24 cellular contexts compared by ENCODE assay signal in genomic region chr5:17340816-17341215, GRCh38.
DNase-seq lines count a peak whose midpoint lies in the region; ATAC-seq lines count a peak whose summit lies in the region.
"Had no signal": no experiment of that assay in that cellular context is flagged by ENCODE, and none has a peak within 500 bp of the region (broad histone marks: within the 10 kb centered on the region; RNA-seq: fewer than 3 reads in every experiment).

No MANE protein-coding gene starts in this region.

- no peaks in the 10 kb centered on the region for H3K27me3 Mint-ChIP-seq in stimulated activated memory B cell treated with anti-CD40 and anti-IgM and Interleukin-4, amounts not matched to agents 10 μg/mL and 1 μg/mL and 100 μg/mL, for 72 hours
- H3K27me3 Mint-ChIP-seq: activated CD8-positive, alpha-beta T cell treated with anti-CD3 and anti-CD28 coated beads for 36 hours; CD4-positive, alpha-beta memory T cell; progenitor cell of endocrine pancreas had no signal

- H3K4me1 Mint-ChIP-seq in stimulated activated memory B cell treated with anti-CD40 and anti-IgM and Interleukin-4, amounts not matched to agents 10 μg/mL and 1 μg/mL and 100 μg/mL, for 72 hours: peaks cover 9% of the 10 kb centered on the region
- H3K4me1 Mint-ChIP-seq: CD4-positive, alpha-beta memory T cell had no signal

- no peak overlapping the region for H3K27ac Mint-ChIP-seq in stimulated activated memory B cell treated with anti-CD40 and anti-IgM and Interleukin-4, amounts not matched to agents 10 μg/mL and 1 μg/mL and 100 μg/mL, for 72 hours
- H3K27ac Mint-ChIP-seq: activated CD8-positive, alpha-beta T cell treated with anti-CD3 and anti-CD28 coated beads for 36 hours; CD4-positive, alpha-beta memory T cell; progenitor cell of endocrine pancreas had no signal

- DNase-seq in DMS 273 (lab: John Stamatoyannopoulos, UW; ENCODE audit: unreplicated experiment) (peak; percentile 30), M059J (ENCODE audit: low read depth) (peak; percentile 90), dermis blood vessel endothelial cell (peak; percentile 19), myocyte (ENCODE audit: low read depth) (peak; percentile 29), C1 segment of cervical spinal cord (lab: John Stamatoyannopoulos, UW) (no peak)
- DNase-seq: activated CD8-positive, alpha-beta T cell treated with anti-CD3 and anti-CD28 coated beads for 36 hours; activated naive CD4-positive, alpha-beta T cell; CD4-positive, alpha-beta memory T cell; cerebellar nuclear complex; effector CD4-positive, alpha-beta T cell; glutamatergic neuron; KBM-7; NCI-H187 treated with DMSO at 0.1 percent for 48 hours; NCI-H446 treated with DMSO at 0.1 percent for 48 hours; stimulated activated CD4-positive, alpha-beta T cell treated with anti-CD3 and anti-CD28 coated beads, Interleukin-2, amount 100 ng/mL, for 24 hours; stimulated activated naive CD4-positive, alpha-beta T cell treated with Interleukin-2 at 50 U/mL for 16 hours; tibial artery had no signal

- H3K36me3 Mint-ChIP-seq in stimulated activated memory B cell treated with anti-CD40 and anti-IgM and Interleukin-4, amounts not matched to agents 10 μg/mL and 1 μg/mL and 100 μg/mL, for 72 hours: no peaks in the 10 kb centered on the region
- H3K36me3 Mint-ChIP-seq: CD4-positive, alpha-beta memory T cell had no signal

- no peaks in the 10 kb centered on the region for H3K9me3 Mint-ChIP-seq in stimulated activated memory B cell treated with anti-CD40 and anti-IgM and Interleukin-4, amounts not matched to agents 10 μg/mL and 1 μg/mL and 100 μg/mL, for 72 hours

- ATAC-seq in GM18873 (IDR thresholded peaks at IDR 0.05; ENCODE audit: low FRiP score, unreplicated experiment) (no peak), GM21447 (IDR thresholded peaks at IDR 0.05; ENCODE audit: unreplicated experiment) (no peak)
- ATAC-seq in stimulated activated memory B cell treated with anti-CD40 and anti-IgM and Interleukin-4, amounts not matched to agents 10 μg/mL and 1 μg/mL and 100 μg/mL, for 72 hours: no peak
- ATAC-seq: activated CD4-positive, CD25-positive, alpha-beta regulatory T cell treated with anti-CD3 and anti-CD28 coated beads, Interleukin-2, amount 50 U/mL, for 24 hours; activated CD8-positive, alpha-beta T cell treated with anti-CD3 and anti-CD28 coated beads for 36 hours; esophagus mucosa; left lobe of liver had no signal

- no peak overlapping the region for H3K4me3 Mint-ChIP-seq in stimulated activated memory B cell treated with anti-CD40 and anti-IgM and Interleukin-4, amounts not matched to agents 10 μg/mL and 1 μg/mL and 100 μg/mL, for 72 hours
- H3K4me3 Mint-ChIP-seq: activated CD8-positive, alpha-beta T cell treated with anti-CD3 and anti-CD28 coated beads for 36 hours; CD4-positive, alpha-beta memory T cell had no signal

Comparison
In these comparisons a context has a peak if more than half of its experiments do, and no peak if none do; other contexts are left out.
1. DNase-seq: peak in DMS 273 (single experiment), M059J (single experiment), dermis blood vessel endothelial cell (single experiment) and myocyte (single experiment); none in C1 segment of cervical spinal cord (0 of 14).